In genomic region chr19:2197270-2197669, GRCh38 we compare ENCODE assay signal across 30 cellular contexts.
"Had no signal": no experiment of that assay in that cellular context is flagged by ENCODE, and none has a peak within 500 bp of the region (broad histone marks: within the 10 kb centered on the region; RNA-seq: fewer than 3 reads in every experiment).

No MANE protein-coding gene starts in this region.

- H3K27me3 ChIP-seq: adrenal gland, body of pancreas, heart right ventricle, left lung, neutrophil, right lobe of liver, stomach, thyroid gland, upper lobe of left lung, vagina had no signal

- H3K9me3 ChIP-seq: adrenal gland, body of pancreas, heart right ventricle, left lung, lower lobe of right lung, neutrophil, right lobe of liver, stomach, thyroid gland, upper lobe of left lung, vagina had no signal

- H3K4me1 ChIP-seq: adrenal gland, body of pancreas, left lung, lower lobe of right lung, right lobe of liver, thyroid gland, vagina had no signal

- H3K27ac ChIP-seq: adrenal gland, body of pancreas, coronary artery, heart right ventricle, left lung, lower lobe of right lung, neutrophil, right lobe of liver, stomach, thyroid gland, upper lobe of left lung, vagina, WERI-Rb-1 had no signal

- H3K27me3 Mint-ChIP-seq: activated CD4-positive, alpha-beta memory T cell treated with anti-CD3 and anti-CD28 coated beads for 36 hours; activated CD4-positive, alpha-beta T cell treated with anti-CD3 and anti-CD28 coated beads, Interleukin-2, amount 10 ng/mL, durations not matched to agents 24 days and 14 days; activated naive CD8-positive, alpha-beta T cell treated with anti-CD3 and anti-CD28 coated beads for 36 hours; activated T-cell treated with anti-CD3 and anti-CD28 coated beads, Interleukin-2, amount 50 U/mL, for 24 hours; activated T-helper 17 cell treated with anti-CD3 and anti-CD28 coated beads, Interleukin-2, amount 50 U/mL, for 72 hours had no signal

- H3K27ac Mint-ChIP-seq: activated CD4-positive, alpha-beta memory T cell treated with anti-CD3 and anti-CD28 coated beads for 36 hours; activated CD4-positive, alpha-beta T cell treated with anti-CD3 and anti-CD28 coated beads, Interleukin-2, amount 10 ng/mL, durations not matched to agents 24 days and 14 days; activated naive CD8-positive, alpha-beta T cell treated with anti-CD3 and anti-CD28 coated beads for 36 hours; activated T-helper 17 cell treated with anti-CD3 and anti-CD28 coated beads, Interleukin-2, amount 50 U/mL, for 72 hours had no signal

- H3K4me1 Mint-ChIP-seq: activated T-helper 17 cell treated with anti-CD3 and anti-CD28 coated beads, Interleukin-2, amount 50 U/mL, for 72 hours had no signal

- DNase-seq: activated CD4-positive, alpha-beta memory T cell treated with anti-CD3 and anti-CD28 coated beads for 36 hours; activated CD4-positive, alpha-beta T cell treated with anti-CD3 and anti-CD28 coated beads, Interleukin-2, amount 10 ng/mL, durations not matched to agents 24 days and 14 days; activated CD4-positive, CD25-positive, alpha-beta regulatory T cell treated with anti-CD3 and anti-CD28 coated beads, Interleukin-2, amount 50 U/mL, for 72 hours; activated CD8-positive, alpha-beta memory T cell treated with anti-CD3 and anti-CD28 coated beads, Interleukin-2, amount 50 U/mL, for 4 hours; activated gamma-delta T cell treated with Interleukin-2 at 50 U/mL for 16 hours; activated naive CD8-positive, alpha-beta T cell treated with anti-CD3 and anti-CD28 coated beads for 36 hours; activated T-cell treated with anti-CD3 and anti-CD28 coated beads, Interleukin-2, amount 50 U/mL, for 24 hours; adrenal gland; aorta; body of pancreas; foreskin fibroblast; heart right ventricle; kidney glomerular epithelial cell; left lung; lower lobe of right lung; mesendoderm; natural killer cell; right lobe of liver; stimulated activated CD4-positive, alpha-beta T cell treated with anti-CD3 and anti-CD28 coated beads, Interleukin-2, amount 100 ng/mL, for 48 hours; stomach; T1000; thyroid gland; WERI-Rb-1 had no signal

- H3K4me3 Mint-ChIP-seq: activated CD4-positive, alpha-beta memory T cell treated with anti-CD3 and anti-CD28 coated beads for 36 hours; activated CD4-positive, alpha-beta T cell treated with anti-CD3 and anti-CD28 coated beads, Interleukin-2, amount 10 ng/mL, durations not matched to agents 24 days and 14 days; activated naive CD8-positive, alpha-beta T cell treated with anti-CD3 and anti-CD28 coated beads for 36 hours; activated T-cell treated with anti-CD3 and anti-CD28 coated beads, Interleukin-2, amount 50 U/mL, for 24 hours; activated T-helper 17 cell treated with anti-CD3 and anti-CD28 coated beads, Interleukin-2, amount 50 U/mL, for 72 hours; T-helper 1 cell treated with Interleukin-12 subunit alpha and Interleukin-12 subunit beta and Interleukin-4 antibody, amounts not matched to agents 30 μg/mL and 1 μg/mL, for 36 hours had no signal

- H3K4me3 ChIP-seq: adrenal gland, body of pancreas, coronary artery, heart right ventricle, left lung, lower lobe of right lung, right lobe of liver, stomach, thyroid gland, upper lobe of left lung, vagina had no signal

- H3K9me3 Mint-ChIP-seq: activated CD4-positive, alpha-beta memory T cell treated with anti-CD3 and anti-CD28 coated beads for 36 hours; activated CD4-positive, alpha-beta T cell treated with anti-CD3 and anti-CD28 coated beads, Interleukin-2, amount 10 ng/mL, durations not matched to agents 24 days and 14 days; activated naive CD8-positive, alpha-beta T cell treated with anti-CD3 and anti-CD28 coated beads for 36 hours; activated T-cell treated with anti-CD3 and anti-CD28 coated beads, Interleukin-2, amount 50 U/mL, for 24 hours; activated T-helper 17 cell treated with anti-CD3 and anti-CD28 coated beads, Interleukin-2, amount 50 U/mL, for 72 hours; natural killer cell; T-helper 1 cell treated with Interleukin-12 subunit alpha and Interleukin-12 subunit beta and Interleukin-4 antibody, amounts not matched to agents 30 μg/mL and 1 μg/mL, for 36 hours had no signal

- ATAC-seq: activated T-helper 17 cell treated with anti-CD3 and anti-CD28 coated beads, Interleukin-2, amount 50 U/mL, for 72 hours; body of pancreas; esophagus mucosa; heart right ventricle; left lung; natural killer cell; right lobe of liver had no signal

- H3K36me3 Mint-ChIP-seq: natural killer cell had no signal
